Comparison of ENCODE assay signal across 8 cellular contexts in genomic region chr18:25921677-25922421, GRCh38.
DNase-seq lines count a peak whose midpoint lies in the region; ATAC-seq and TF ChIP-seq lines count a peak whose summit lies in the region.

No MANE protein-coding gene starts in this region.

- H3K36me3 ChIP-seq in liver (ENCODE audit: control insufficient read depth in 4 of 4, insufficient read depth in 3 of 4, low read depth in 1 of 4, low read length in 3 of 4) (no peaks in the 10 kb centered on the region), ascending aorta (no peaks in the 10 kb centered on the region)

- H3K27me3 ChIP-seq in liver (ENCODE audit: control insufficient read depth in 4 of 4, insufficient read depth in 4 of 4, low read length in 3 of 4) (no peaks in the 10 kb centered on the region), ascending aorta (no peaks in the 10 kb centered on the region)

- H3K4me1 ChIP-seq in liver (ENCODE audit: control insufficient read depth in 4 of 4, insufficient read depth in 4 of 4, low read length in 3 of 4) (no peaks in the 10 kb centered on the region), ascending aorta (no peaks in the 10 kb centered on the region)

- intact Hi-C loops in ascending aorta (cut with DNase I), result no loop called here

- no peak for ATAC-seq in HG03565 (IDR thresholded peaks at IDR 0.05; ENCODE audit: unreplicated experiment)

- TF ChIP-seq CTCF in liver (IDR thresholded peaks at IDR 0.05; ENCODE audit: low read depth, low read length, missing input control) (peak; percentile 65), ascending aorta (IDR thresholded peaks at IDR 0.05) (peak in 1 of 3 experiments; percentile 13)

- DNase-seq in CMK (ENCODE audit: low read depth) (peak; percentile 27), GM19238 (ENCODE audit: insufficient read length, low spot score) (peak; percentile 10), HS-5 (ENCODE audit: low read depth) (peak; percentile 3), RPMI8226 (peak; percentile 76), amniotic epithelial cell (ENCODE audit: low read depth) (peak; percentile 10), ascending aorta (ENCODE audit: low spot score in 2 of 2) (no peak)

- 75% methylated on average over 13 of the region's 13 CpGs for WGBS in liver

- no peak overlapping the region for H3K9ac ChIP-seq in liver (ENCODE audit: low read depth in 1 of 2, low read length in 2 of 2)

- H3K27ac ChIP-seq in liver (ENCODE audit: low read depth in 1 of 2, low read length in 2 of 2) (no peak overlapping the region), ascending aorta (no peak overlapping the region)

- H3K4me3 ChIP-seq in liver (ENCODE audit: low read depth in 1 of 3, low read length in 3 of 3), result peak overlapping the region in 1 of 3 donors; percentile 2
- no peak overlapping the region for H3K4me3 ChIP-seq in ascending aorta

- peak; percentile 83 to 86 for TF ChIP-seq RAD21 in liver (IDR thresholded peaks at IDR 0.05)

- H3K9me3 ChIP-seq in liver (ENCODE audit: control insufficient read depth in 4 of 4, low read length in 3 of 4) (no peaks in the 10 kb centered on the region), ascending aorta (no peaks in the 10 kb centered on the region)

TF ChIP-seq in liver, 16 proteins besides CTCF, POLR2A, EP300 and RAD21:
- TF ChIP-seq JUND (IDR thresholded peaks at IDR 0.05) (no peak), YY1 (IDR thresholded peaks at IDR 0.05) (peak; percentile 95)

Comparison
In these comparisons a context has a peak if more than half of its experiments do, and no peak if none do; other contexts are left out.
1. DNase-seq: peak in CMK (single experiment), GM19238 (single experiment), HS-5 (single experiment), RPMI8226 (single experiment) and amniotic epithelial cell (single experiment); none in ascending aorta (0 of 2).